1 cellular context compared by ENCODE assay signal in genomic region chr3:46348811-46349482, GRCh38.
TF ChIP-seq lines count a peak whose summit lies in the region.

No MANE protein-coding gene starts in this region.

TF ChIP-seq in K562, 482 proteins besides CTCF, POLR2A, EP300 and RAD21:
- TF ChIP-seq CBX1 (IDR thresholded peaks at IDR 0.05; ENCODE audit: low read depth) (no peak), RUNX1 (IDR thresholded peaks at IDR 0.05; ENCODE audit: low read depth) (no peak), ESRRA (IDR thresholded peaks at IDR 0.05; ENCODE audit: borderline replicate concordance, low read depth) (no peak)
- TF ChIP-seq, protein P1, sequence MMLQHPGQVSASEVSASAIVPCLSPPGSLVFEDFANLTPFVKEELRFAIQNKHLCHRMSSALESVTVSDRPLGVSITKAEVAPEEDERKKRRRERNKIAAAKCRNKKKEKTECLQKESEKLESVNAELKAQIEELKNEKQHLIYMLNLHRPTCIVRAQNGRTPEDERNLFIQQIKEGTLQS (IDR thresholded peaks at IDR 0.05): no peak
- TF ChIP-seq, protein P1 (CRISPR knock-in tag; conservative IDR thresholded peaks at IDR 0.05): no peak
